ENCODE assay signal across 11 cellular contexts in the genomic region with DNA sequence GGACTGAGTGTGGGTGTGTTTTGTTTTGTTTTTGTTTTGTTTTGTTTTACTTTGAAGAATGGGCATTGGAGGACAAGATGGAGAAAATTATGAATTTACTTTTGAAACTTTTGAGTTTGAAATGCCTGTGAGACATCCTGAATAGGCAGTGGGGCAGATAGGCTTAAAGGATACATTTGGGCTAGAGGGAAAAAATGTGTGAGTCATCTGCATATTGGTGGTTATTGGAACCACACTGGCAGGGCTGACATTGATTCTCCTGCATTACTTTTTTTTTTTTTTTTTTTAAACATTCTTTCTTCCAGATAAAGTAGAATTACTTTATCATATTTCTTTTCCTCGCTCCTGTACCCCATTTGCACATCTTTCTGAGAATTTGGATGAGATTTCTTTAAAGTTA. TPM values are rescaled to one million over a fixed set of nuclear protein-coding genes. Genes with fewer than 3 reads are reported as not detected.
A peak's percentile ranks its signal among the peaks of the same experiment; 100 is the strongest.
DNase-seq lines count a peak whose midpoint lies in the region; ATAC-seq, FAIRE-seq and TF ChIP-seq lines count a peak whose summit lies in the region.
"Had no signal": no experiment of that assay in that cellular context is flagged by ENCODE, and none has a peak within 500 bp of the region (broad histone marks: within the 10 kb centered on the region; RNA-seq: fewer than 3 reads in every experiment).

No MANE protein-coding gene starts in this region.

- peaks cover 17% of the 10 kb centered on the region for H3K4me1 Mint-ChIP-seq in T-helper 17 cell

- POLR2A ChIA-PET in GM10248 (lab: Yijun Ruan, JAX): no interaction called here

- H3K4me3 ChIP-seq in fibroblast of the aortic adventitia (ENCODE audit: low read depth, low read length): no peak overlapping the region

- peak; percentile 59 for FAIRE-seq in GM19239 (lab: Jason Lieb, UNC)

- CTCF ChIA-PET in GM10248 (lab: Yijun Ruan, JAX): interaction anchor here (1.2 to 1.6 kb wide), 3 partner anchors 13 to 20 kb away, joined by 3 to 5 read pairs (median 4); no protein-coding TSS in a partner anchor

- H3K4me3 Mint-ChIP-seq in T-helper 17 cell: no peak overlapping the region
- H3K4me3 Mint-ChIP-seq: stimulated activated naive B cell treated with anti-CD40 and anti-IgM and Interleukin-4, amounts not matched to agents 10 μg/mL and 1 μg/mL and 100 μg/mL, for 72 hours had no signal

- in situ Hi-C loops in ACHN (cut with HindIII; ENCODE audit: low pct_ligation_motif_present, low pct_unique_long_range_greater_than_20kb, low sequenced_read_pairs): no loop called here

- TF ChIP-seq CTCF in fibroblast of the aortic adventitia (IDR thresholded peaks at IDR 0.05; ENCODE audit: insufficient read depth, low read length) (no peak), GM10248 (IDR thresholded peaks at IDR 0.05; ENCODE audit: control extremely low read depth, extremely low read depth, low read depth, missing control alignments) (no peak)

- DNase-seq in ACHN: peak; percentile 33
- no peak for DNase-seq in GM19239 (ENCODE audit: insufficient read length, low spot score)
- DNase-seq in T-helper 17 cell: no peak
- peak; percentile 65 for DNase-seq in fibroblast of the aortic adventitia (ENCODE audit: low read depth)
- DNase-seq in stimulated activated CD4-positive, alpha-beta T cell treated with anti-CD3 and anti-CD28 coated beads, Interleukin-15, amount 100 ng/mL, for 24 hours: no peak
- no peak for DNase-seq in GM10248 (ENCODE audit: extremely low spot score)
- no peak for DNase-seq in iPS-NIHi7 (ENCODE audit: extremely low spot score)
- DNase-seq in NCI-H524 (lab: John Stamatoyannopoulos, UW): no peak
- DNase-seq: NCI-H1417; NCI-H510A; stimulated activated naive B cell treated with anti-CD40 and anti-IgM and Interleukin-4, amounts not matched to agents 10 μg/mL and 1 μg/mL and 100 μg/mL, for 72 hours had no signal

- H3K27ac Mint-ChIP-seq in T-helper 17 cell: peak overlapping the region; percentile 54

- no peaks in the 10 kb centered on the region for H3K27me3 Mint-ChIP-seq in T-helper 17 cell
- H3K27me3 Mint-ChIP-seq: stimulated activated naive B cell treated with anti-CD40 and anti-IgM and Interleukin-4, amounts not matched to agents 10 μg/mL and 1 μg/mL and 100 μg/mL, for 72 hours had no signal

- peaks cover 16% of the 10 kb centered on the region for H3K36me3 Mint-ChIP-seq in T-helper 17 cell (ENCODE audit: low read depth)

- H3K9me3 ChIP-seq in T-helper 17 cell (ENCODE audit: control insufficient read depth, low read length, poor library complexity, severe bottlenecking): peaks cover 3% of the 10 kb centered on the region

- ATAC-seq in T-helper 17 cell: no peak
- ATAC-seq: stimulated activated naive B cell treated with anti-CD40 and anti-IgM and Interleukin-4, amounts not matched to agents 10 μg/mL and 1 μg/mL and 100 μg/mL, for 72 hours had no signal

RNA-seq across cellular contexts. Expression of gene CALML4, which starts 56.1 kb away (rescaled TPM):
- 1 to 10 TPM; 2.4 to 2.6 TPM for total RNA-seq in T-helper 17 cell
- total RNA-seq in fibroblast of the aortic adventitia (ENCODE audit: low replicate concordance): 2.6 and 2.7 TPM in 2 replicates

Comparison
In these comparisons a context has a peak if more than half of its experiments do, and no peak if none do; other contexts are left out.
1. DNase-seq: peak in ACHN (single experiment) and fibroblast of the aortic adventitia (single experiment); none in GM19239 (single experiment), T-helper 17 cell (0 of 3), stimulated activated CD4-positive, alpha-beta T cell treated with anti-CD3 and anti-CD28 coated beads, Interleukin-15, amount 100 ng/mL, for 24 hours (single experiment), GM10248 (single experiment), iPS-NIHi7 (single experiment) and NCI-H524 (0 of 2).